In the genomic region with DNA sequence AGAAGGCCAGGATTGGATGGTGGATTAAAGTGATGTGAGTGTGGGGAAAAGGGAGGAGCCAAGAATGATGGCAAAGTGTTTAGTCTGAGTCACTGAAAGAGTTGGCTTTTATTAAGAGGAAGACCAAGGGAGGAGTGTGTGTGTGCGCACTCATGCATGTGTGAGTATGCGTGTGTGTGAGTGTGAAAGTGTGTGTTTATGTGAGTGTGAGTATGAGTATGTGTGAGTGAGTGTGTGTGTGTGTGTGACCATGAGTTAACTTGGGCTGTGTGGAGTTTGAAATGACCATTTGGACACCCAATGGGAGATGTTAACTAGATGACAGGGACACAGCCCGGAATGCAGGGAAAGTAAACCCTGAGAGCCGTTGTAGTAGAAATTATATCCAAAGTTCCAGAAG, we compare ENCODE assay signal across 36 cellular contexts. TPM values are rescaled to one million over a fixed set of nuclear protein-coding genes. Genes with fewer than 3 reads are reported as not detected.
"Had no signal": no experiment of that assay in that cellular context is flagged by ENCODE, and none has a peak within 500 bp of the region (broad histone marks: within the 10 kb centered on the region; RNA-seq: fewer than 3 reads in every experiment).

No MANE protein-coding gene starts in this region.

- H3K27ac ChIP-seq: ascending aorta, breast epithelium, cardiac muscle cell, colonic mucosa, foreskin keratinocyte, gastroesophageal sphincter, heart right ventricle, hepatocyte, WERI-Rb-1 had no signal

- H3K27ac Mint-ChIP-seq: activated B cell treated with CpG ODN at 0.5 μM for 24 hours; activated CD8-positive, alpha-beta T cell treated with anti-CD3 and anti-CD28 coated beads for 36 hours; activated naive CD4-positive, alpha-beta T cell treated with anti-CD3 and anti-CD28 coated beads, Interleukin-2, amount 10 ng/mL, durations not matched to agents 7 days and 5 days; activated naive CD4-positive, alpha-beta T cell treated with anti-CD3 and anti-CD28 coated beads, Interleukin-2, amount 50 U/mL, for 72 hours; activated naive CD8-positive, alpha-beta T cell treated with anti-CD3 and anti-CD28 coated beads, Interleukin-2, amount 10 ng/mL, durations not matched to agents 7 days and 5 days; activated T-cell treated with anti-CD3 and anti-CD28 coated beads, Interleukin-2, amount 50 U/mL, for 24 hours; activated T-cell treated with anti-CD3 and anti-CD28 coated beads, Interleukin-2, amount 50 U/mL, for 72 hours; brain; T-helper 2 cell treated with Interferon-gamma antibody and Interleukin-4, amounts not matched to agents 5 μg/mL and 100 μg/mL, for 36 hours had no signal

- H3K36me3 Mint-ChIP-seq: activated naive CD4-positive, alpha-beta T cell treated with anti-CD3 and anti-CD28 coated beads, Interleukin-2, amount 10 ng/mL, durations not matched to agents 7 days and 5 days; activated naive CD4-positive, alpha-beta T cell treated with anti-CD3 and anti-CD28 coated beads, Interleukin-2, amount 50 U/mL, for 72 hours; activated naive CD8-positive, alpha-beta T cell treated with anti-CD3 and anti-CD28 coated beads, Interleukin-2, amount 10 ng/mL, durations not matched to agents 7 days and 5 days; brain had no signal

- H3K4me2 ChIP-seq: hepatocyte had no signal

- H3K27me3 ChIP-seq: ascending aorta, breast epithelium, cardiac muscle cell, colonic mucosa, hepatocyte had no signal

- H3K4me1 Mint-ChIP-seq: activated B cell treated with CpG ODN at 0.5 μM for 24 hours; activated naive CD4-positive, alpha-beta T cell treated with anti-CD3 and anti-CD28 coated beads, Interleukin-2, amount 10 ng/mL, durations not matched to agents 7 days and 5 days; activated naive CD8-positive, alpha-beta T cell treated with anti-CD3 and anti-CD28 coated beads, Interleukin-2, amount 10 ng/mL, durations not matched to agents 7 days and 5 days; brain had no signal

- H3K9me3 ChIP-seq: ascending aorta, breast epithelium, colonic mucosa, gastroesophageal sphincter had no signal

- DNase-seq: activated B cell treated with CpG ODN at 0.5 μM for 24 hours; activated CD4-positive, alpha-beta T cell treated with anti-CD3 and anti-CD28 coated beads for 48 hours; activated CD4-positive, alpha-beta T cell treated with anti-CD3 and anti-CD28 coated beads, Interleukin-2, amount 50 U/mL, for 1 hour; activated CD4-positive, alpha-beta T cell treated with anti-CD3 and anti-CD28 coated beads, Interleukin-2, amount 50 U/mL, for 48 hours; activated CD8-positive, alpha-beta memory T cell treated with anti-CD3 and anti-CD28 coated beads, Interleukin-2, amount 50 U/mL, for 48 hours; activated CD8-positive, alpha-beta T cell treated with anti-CD3 and anti-CD28 coated beads for 36 hours; activated gamma-delta T cell; activated naive CD4-positive, alpha-beta T cell; activated naive CD4-positive, alpha-beta T cell treated with anti-CD3 and anti-CD28 coated beads, Interleukin-2, amount 10 ng/mL, durations not matched to agents 7 days and 5 days; activated naive CD8-positive, alpha-beta T cell treated with anti-CD3 and anti-CD28 coated beads, Interleukin-2, amount 10 ng/mL, durations not matched to agents 7 days and 5 days; activated T-cell treated with anti-CD3 and anti-CD28 coated beads for 4 hours; activated T-cell treated with anti-CD3 and anti-CD28 coated beads, Interleukin-2, amount 50 U/mL, for 24 hours; activated T-cell treated with anti-CD3 and anti-CD28 coated beads, Interleukin-2, amount 50 U/mL, for 72 hours; central memory CD4-positive, alpha-beta T cell; cerebellar nuclear complex; colonic mucosa; effector CD8-positive, alpha-beta T cell; foreskin keratinocyte; heart right ventricle; T1000; WERI-Rb-1 had no signal

- H3K36me3 ChIP-seq: ascending aorta, breast epithelium, cardiac muscle cell, colonic mucosa, gastroesophageal sphincter, heart right ventricle, WERI-Rb-1 had no signal

- FAIRE-seq: endometrium had no signal

- H3K4me1 ChIP-seq: ascending aorta, breast epithelium, colonic mucosa, foreskin keratinocyte, gastroesophageal sphincter, heart right ventricle had no signal

- ATAC-seq: activated CD4-positive, CD25-positive, alpha-beta regulatory T cell treated with anti-CD3 and anti-CD28 coated beads, Interleukin-2, amount 50 U/mL, for 24 hours; activated CD8-positive, alpha-beta T cell treated with anti-CD3 and anti-CD28 coated beads for 36 hours; activated naive CD4-positive, alpha-beta T cell treated with anti-CD3 and anti-CD28 coated beads, Interleukin-2, amount 50 U/mL, for 72 hours; activated T-cell treated with anti-CD3 and anti-CD28 coated beads, Interleukin-2, amount 50 U/mL, for 72 hours; esophagus mucosa; foreskin keratinocyte; gastroesophageal sphincter; heart right ventricle had no signal

- H2AFZ ChIP-seq: hepatocyte had no signal

- H3K4me3 ChIP-seq: ascending aorta, breast epithelium, cardiac muscle cell, colonic mucosa, gastroesophageal sphincter, heart right ventricle, hepatocyte had no signal

- H3K4me3 Mint-ChIP-seq: activated B cell treated with CpG ODN at 0.5 μM for 24 hours; activated CD8-positive, alpha-beta T cell treated with anti-CD3 and anti-CD28 coated beads for 36 hours; activated naive CD4-positive, alpha-beta T cell treated with anti-CD3 and anti-CD28 coated beads, Interleukin-2, amount 10 ng/mL, durations not matched to agents 7 days and 5 days; activated naive CD8-positive, alpha-beta T cell treated with anti-CD3 and anti-CD28 coated beads, Interleukin-2, amount 10 ng/mL, durations not matched to agents 7 days and 5 days; activated T-cell treated with anti-CD3 and anti-CD28 coated beads, Interleukin-2, amount 50 U/mL, for 24 hours; activated T-cell treated with anti-CD3 and anti-CD28 coated beads, Interleukin-2, amount 50 U/mL, for 72 hours; brain; T-helper 2 cell treated with Interferon-gamma antibody and Interleukin-4, amounts not matched to agents 5 μg/mL and 100 μg/mL, for 36 hours had no signal

- H3K9me3 Mint-ChIP-seq: activated B cell treated with CpG ODN at 0.5 μM for 24 hours; activated CD8-positive, alpha-beta T cell treated with anti-CD3 and anti-CD28 coated beads for 36 hours; activated naive CD4-positive, alpha-beta T cell treated with anti-CD3 and anti-CD28 coated beads, Interleukin-2, amount 10 ng/mL, durations not matched to agents 7 days and 5 days; activated naive CD4-positive, alpha-beta T cell treated with anti-CD3 and anti-CD28 coated beads, Interleukin-2, amount 50 U/mL, for 72 hours; activated naive CD8-positive, alpha-beta T cell treated with anti-CD3 and anti-CD28 coated beads, Interleukin-2, amount 10 ng/mL, durations not matched to agents 7 days and 5 days; activated T-cell treated with anti-CD3 and anti-CD28 coated beads, Interleukin-2, amount 50 U/mL, for 24 hours; brain; T-helper 2 cell treated with Interferon-gamma antibody and Interleukin-4, amounts not matched to agents 5 μg/mL and 100 μg/mL, for 36 hours had no signal

RNA-seq across cellular contexts. Expression of gene EYA2, which starts 57.6 kb away (rescaled TPM):
- total RNA-seq: activated CD8-positive, alpha-beta memory T cell treated with anti-CD3 and anti-CD28 coated beads for 36 hours; activated CD8-positive, alpha-beta T cell treated with anti-CD3 and anti-CD28 coated beads for 36 hours; activated naive CD4-positive, alpha-beta T cell treated with anti-CD3 and anti-CD28 coated beads, Interleukin-2, amount 50 U/mL, for 72 hours; activated naive CD8-positive, alpha-beta T cell treated with anti-CD3 and anti-CD28 coated beads, Interleukin-2, amount 10 ng/mL, durations not matched to agents 7 days and 5 days; dermis microvascular lymphatic vessel endothelial cell; epithelial cell of proximal tubule; foreskin keratinocyte; glomerular endothelial cell had no signal
- polyA plus RNA-seq: cardiac muscle cell, foreskin keratinocyte had no signal
